Comparison of ENCODE assay signal across 20 cellular contexts in genomic region chr10:130453036-130453720, GRCh38.
DNase-seq lines count a peak whose midpoint lies in the region; ATAC-seq and TF ChIP-seq lines count a peak whose summit lies in the region.
"Had no signal": no experiment of that assay in that cellular context is flagged by ENCODE, and none has a peak within 500 bp of the region (broad histone marks: within the 10 kb centered on the region; RNA-seq: fewer than 3 reads in every experiment).

No MANE protein-coding gene starts in this region.

- DNase-seq in right atrium auricular region (ENCODE audit: low spot score): peak; percentile 56
- no peak for DNase-seq in heart left ventricle
- DNase-seq in left lobe of liver (ENCODE audit: low spot score): peak; percentile 28
- DNase-seq in sigmoid colon: peak; percentile 41
- DNase-seq in mucosa of gallbladder (ENCODE audit: low spot score): no peak
- DNase-seq in activated T-cell treated with anti-CD3 and anti-CD28 coated beads, Interleukin-2, amount 50 U/mL, for 72 hours: no peak
- DNase-seq in globus pallidus (ENCODE audit: low spot score): no peak
- DNase-seq: ACHN; BE2C; C1 segment of cervical spinal cord; CD4-positive, CD25-positive, alpha-beta regulatory T cell; CD8-positive, alpha-beta memory T cell; COR-L47; DMS 273 treated with DMSO at 0.1 percent for 48 hours; DMS53; DND-41; EL had no signal

- H3K27ac ChIP-seq in right atrium auricular region: no peak overlapping the region
- no peak overlapping the region for H3K27ac ChIP-seq in heart left ventricle
- H3K27ac ChIP-seq in sigmoid colon: no peak overlapping the region
- H3K27ac ChIP-seq: HL-60 had no signal

- H3K27me3 ChIP-seq in right atrium auricular region: no peaks in the 10 kb centered on the region
- H3K27me3 ChIP-seq in heart left ventricle: peaks cover 0 to 26% (median 0%) of the 10 kb centered on the region in 9 donors
- H3K27me3 ChIP-seq in sigmoid colon: no peaks in the 10 kb centered on the region
- H3K27me3 ChIP-seq: BE2C had no signal

- no peaks in the 10 kb centered on the region for H3K36me3 ChIP-seq in right atrium auricular region
- no peaks in the 10 kb centered on the region for H3K36me3 ChIP-seq in heart left ventricle
- H3K36me3 ChIP-seq in sigmoid colon: no peaks in the 10 kb centered on the region
- H3K36me3 ChIP-seq: BE2C, HAP-1 had no signal

- H3K9me3 ChIP-seq in right atrium auricular region: no peaks in the 10 kb centered on the region
- H3K9me3 ChIP-seq in heart left ventricle: no peaks in the 10 kb centered on the region
- no peaks in the 10 kb centered on the region for H3K9me3 ChIP-seq in sigmoid colon
- H3K9me3 ChIP-seq: BE2C, HAP-1 had no signal

- TF ChIP-seq CTCF in right atrium auricular region (IDR thresholded peaks at IDR 0.05): no peak
- TF ChIP-seq CTCF in heart left ventricle (IDR thresholded peaks at IDR 0.05): no peak
- no peak for TF ChIP-seq CTCF in sigmoid colon (IDR thresholded peaks at IDR 0.05)

- H3K4me1 Mint-ChIP-seq in activated T-cell treated with anti-CD3 and anti-CD28 coated beads, Interleukin-2, amount 50 U/mL, for 72 hours (ENCODE audit: low read depth): no peaks in the 10 kb centered on the region
- H3K4me1 Mint-ChIP-seq: CD4-positive, CD25-positive, alpha-beta regulatory T cell; CD8-positive, alpha-beta memory T cell had no signal

- TF ChIP-seq EP300 in sigmoid colon (IDR thresholded peaks at IDR 0.05): no peak

- TF ChIP-seq POLR2A in heart left ventricle (IDR thresholded peaks at IDR 0.05) (no peak), sigmoid colon (IDR thresholded peaks at IDR 0.05) (no peak)

- no peak for ATAC-seq in heart left ventricle
- no peak for ATAC-seq in left lobe of liver
- no peak for ATAC-seq in activated T-cell treated with anti-CD3 and anti-CD28 coated beads, Interleukin-2, amount 50 U/mL, for 72 hours (replicated peaks in 1 of 2)
- ATAC-seq: GM12878 had no signal

- H3K4me1 ChIP-seq in right atrium auricular region (no peaks in the 10 kb centered on the region), heart left ventricle (no peaks in the 10 kb centered on the region), sigmoid colon (no peaks in the 10 kb centered on the region)
- H3K4me1 ChIP-seq: BE2C, HAP-1 had no signal

- H3K4me3 Mint-ChIP-seq in activated T-cell treated with anti-CD3 and anti-CD28 coated beads, Interleukin-2, amount 50 U/mL, for 72 hours: no peak overlapping the region
- H3K4me3 Mint-ChIP-seq: CD4-positive, CD25-positive, alpha-beta regulatory T cell; CD8-positive, alpha-beta memory T cell had no signal

- peaks cover 11% of the 10 kb centered on the region for H3K27me3 Mint-ChIP-seq in activated T-cell treated with anti-CD3 and anti-CD28 coated beads, Interleukin-2, amount 50 U/mL, for 72 hours (ENCODE audit: low read depth)

- no peaks in the 10 kb centered on the region for H3K36me3 Mint-ChIP-seq in activated T-cell treated with anti-CD3 and anti-CD28 coated beads, Interleukin-2, amount 50 U/mL, for 72 hours (ENCODE audit: insufficient read depth in 2 of 2)
- H3K36me3 Mint-ChIP-seq: CD4-positive, CD25-positive, alpha-beta regulatory T cell; CD8-positive, alpha-beta memory T cell had no signal

- H3K27ac Mint-ChIP-seq in activated T-cell treated with anti-CD3 and anti-CD28 coated beads, Interleukin-2, amount 50 U/mL, for 72 hours: no peak overlapping the region
- H3K27ac Mint-ChIP-seq: CD4-positive, CD25-positive, alpha-beta regulatory T cell; CD8-positive, alpha-beta memory T cell had no signal

- peaks cover 0 to 3% of the 10 kb centered on the region in 2 donors for H3K9me3 Mint-ChIP-seq in activated T-cell treated with anti-CD3 and anti-CD28 coated beads, Interleukin-2, amount 50 U/mL, for 72 hours

- intact Hi-C loops in heart left ventricle (cut with DNase I): no loop called here
- intact Hi-C loops in sigmoid colon (cut with DNase I): no loop called here

- H3K4me3 ChIP-seq in right atrium auricular region (no peak overlapping the region), heart left ventricle (no peak overlapping the region), sigmoid colon (no peak overlapping the region)
- H3K4me3 ChIP-seq: GM12878, HAP-1 had no signal

- WGBS in heart left ventricle, 4 donors: 84 to 90% (median 87%) methylated on average over 21 of the region's 21 CpGs
- WGBS in sigmoid colon, 2 donors: 90 to 93% methylated on average over 21 of the region's 21 CpGs

Comparison
In these comparisons a context has a peak if more than half of its experiments do, and no peak if none do; other contexts are left out.
1. DNase-seq: peak in right atrium auricular region (single experiment), left lobe of liver (single experiment) and sigmoid colon (single experiment); none in heart left ventricle (0 of 5), mucosa of gallbladder (single experiment), activated T-cell treated with anti-CD3 and anti-CD28 coated beads, Interleukin-2, amount 50 U/mL, for 72 hours (0 of 2) and globus pallidus (single experiment).